ENCODE assay signal across 28 cellular contexts in the genomic region with DNA sequence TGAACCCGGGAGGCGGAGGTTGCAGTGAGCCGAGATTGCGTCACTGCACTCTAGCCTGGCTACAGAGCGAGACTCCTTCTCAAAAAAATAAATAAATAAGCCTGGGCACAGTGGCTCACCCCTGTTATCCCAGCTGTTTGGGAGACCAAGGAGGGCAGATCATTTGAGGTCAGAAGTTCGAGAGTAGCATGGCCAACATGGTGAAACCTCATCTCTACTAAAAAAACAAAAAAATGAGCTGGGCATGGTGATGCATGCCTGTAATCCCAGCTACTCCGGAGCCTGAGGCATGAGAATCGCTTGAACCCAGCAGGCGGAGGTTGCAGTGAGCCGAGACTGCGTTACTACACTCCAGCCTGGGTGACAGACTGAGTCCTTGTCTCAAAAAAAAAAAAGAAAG.
"Had no signal": no experiment of that assay in that cellular context is flagged by ENCODE, and none has a peak within 500 bp of the region (broad histone marks: within the 10 kb centered on the region; RNA-seq: fewer than 3 reads in every experiment).

No MANE protein-coding gene starts in this region.

- FAIRE-seq: endometrium, islet of Langerhans, keratinocyte had no signal

- H3K4me1 Mint-ChIP-seq: endodermal cell, memory B cell, naive B cell had no signal

- H3K36me3 ChIP-seq: colonic mucosa, gastrocnemius medialis, heart right ventricle had no signal

- H3K27me3 Mint-ChIP-seq: dendritic cell treated with granulocyte-macrophage colony-stimulating factor and Interleukin-4, amounts not matched to agents 40 ng/mL and 50 ng/mL, for 4 days; effector memory CD8-positive, alpha-beta T cell; memory B cell; naive B cell had no signal

- H3K27me3 ChIP-seq: colonic mucosa, esophagus squamous epithelium, gastrocnemius medialis, heart right ventricle, left lung had no signal

- H3K9me3 ChIP-seq: colonic mucosa, esophagus squamous epithelium, gastrocnemius medialis, heart right ventricle, left lung had no signal

- H3K27ac ChIP-seq: colonic mucosa, epithelial cell of prostate, esophagus squamous epithelium, gastrocnemius medialis, heart right ventricle, left lung had no signal

- DNase-seq: colonic mucosa; cortex of kidney; effector CD8-positive, alpha-beta T cell; effector memory CD8-positive, alpha-beta T cell; endodermal cell; esophagus squamous epithelium; foreskin fibroblast; foreskin melanocyte; gastrocnemius medialis; glutamatergic neuron; head of caudate nucleus; heart right ventricle; hippocampal formation; left cardiac atrium; left ventricle myocardium superior; mammary epithelial cell; mesendoderm; midbrain; naive B cell had no signal

- H3K9me3 Mint-ChIP-seq: dendritic cell treated with granulocyte-macrophage colony-stimulating factor and Interleukin-4, amounts not matched to agents 40 ng/mL and 50 ng/mL, for 4 days; effector memory CD8-positive, alpha-beta T cell; endodermal cell; memory B cell; naive B cell had no signal

- H3K36me3 Mint-ChIP-seq: memory B cell, naive B cell had no signal

- ATAC-seq: effector memory CD8-positive, alpha-beta T cell; esophagus mucosa; gastrocnemius medialis; heart right ventricle; left cardiac atrium; left lung; left ventricle myocardium superior had no signal

- H3K4me3 ChIP-seq: colonic mucosa, esophagus squamous epithelium, gastrocnemius medialis, heart right ventricle, left lung, lung had no signal

- H3K4me1 ChIP-seq: colonic mucosa, esophagus squamous epithelium, gastrocnemius medialis, heart right ventricle, left lung had no signal

- H3K27ac Mint-ChIP-seq: dendritic cell treated with granulocyte-macrophage colony-stimulating factor and Interleukin-4, amounts not matched to agents 40 ng/mL and 50 ng/mL, for 4 days; effector memory CD8-positive, alpha-beta T cell; endodermal cell had no signal

- H3K4me3 Mint-ChIP-seq: dendritic cell treated with granulocyte-macrophage colony-stimulating factor and Interleukin-4, amounts not matched to agents 40 ng/mL and 50 ng/mL, for 4 days; effector memory CD8-positive, alpha-beta T cell; endodermal cell; memory B cell had no signal
